1 cellular context compared by ENCODE assay signal in genomic region chr9:695252-695651, GRCh38.
TF ChIP-seq lines count a peak whose summit lies in the region.

No MANE protein-coding gene starts in this region.

TF ChIP-seq in SK-N-SH, 30 proteins besides CTCF, POLR2A, EP300 and RAD21 (continued from another document):
- no peak for TF ChIP-seq TAF1 (IDR thresholded peaks at IDR 0.05; ENCODE audit: borderline replicate concordance, low read depth, low read length)
- TF ChIP-seq FOSL2 (IDR thresholded peaks at IDR 0.05; ENCODE audit: borderline replicate concordance, low read depth): no peak
- TF ChIP-seq SIN3A (IDR thresholded peaks at IDR 0.05; ENCODE audit: borderline replicate concordance, low read depth, low read length): no peak
- TF ChIP-seq GATA2 (CRISPR knock-in tag; IDR thresholded peaks at IDR 0.05): no peak
- TF ChIP-seq CHD2 (IDR thresholded peaks at IDR 0.05; ENCODE audit: low read length, partially characterized antibody): no peak
- TF ChIP-seq RXRA (IDR thresholded peaks at IDR 0.05; ENCODE audit: borderline replicate concordance, low read depth): no peak
- TF ChIP-seq TCF12 (IDR thresholded peaks at IDR 0.05): no peak
- TF ChIP-seq MXI1 (IDR thresholded peaks at IDR 0.05; ENCODE audit: low read depth, low read length): no peak
- TF ChIP-seq RCOR1 (IDR thresholded peaks at IDR 0.05; ENCODE audit: low read length): no peak
- TF ChIP-seq NFIC (IDR thresholded peaks at IDR 0.05; ENCODE audit: borderline replicate concordance): no peak
- TF ChIP-seq USF1 (IDR thresholded peaks at IDR 0.05; ENCODE audit: borderline replicate concordance, low read depth): no peak
- no peak for TF ChIP-seq MEF2A (IDR thresholded peaks at IDR 0.05; ENCODE audit: borderline replicate concordance, low read depth)
- no peak for TF ChIP-seq JUND (IDR thresholded peaks at IDR 0.05)
- no peak for TF ChIP-seq TEAD4 (IDR thresholded peaks at IDR 0.05; ENCODE audit: borderline replicate concordance, insufficient read depth)
- TF ChIP-seq ZBTB33 (IDR thresholded peaks at IDR 0.05; ENCODE audit: borderline replicate concordance, low read depth): no peak
- TF ChIP-seq PBX3 (IDR thresholded peaks at IDR 0.05): no peak
- no peak for TF ChIP-seq MAX (IDR thresholded peaks at IDR 0.05; ENCODE audit: low read depth)
